Comparison of ENCODE assay signal across 17 cellular contexts in the genomic region with DNA sequence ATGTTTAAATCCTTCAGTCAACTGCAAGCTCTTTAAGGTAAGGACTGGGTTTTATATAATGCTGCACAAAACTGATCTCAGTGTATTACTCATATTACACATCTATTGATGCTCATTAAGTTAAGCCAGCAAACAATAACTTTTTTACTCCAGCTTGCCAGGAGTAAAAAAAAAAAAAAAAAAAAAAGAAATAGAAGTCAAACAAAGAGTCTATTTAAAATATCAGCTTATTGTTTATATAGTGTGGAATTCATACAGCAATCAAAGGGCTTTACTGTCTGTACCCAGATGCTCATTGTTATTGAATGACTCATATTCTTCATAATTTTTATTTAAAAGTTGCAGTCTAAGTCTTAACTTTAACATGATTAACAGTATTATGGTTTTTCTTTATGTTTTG. TPM values are rescaled to one million over a fixed set of nuclear protein-coding genes. Genes with fewer than 3 reads are reported as not detected.
DNase-seq lines count a peak whose midpoint lies in the region; ATAC-seq and TF ChIP-seq lines count a peak whose summit lies in the region.
"Had no signal": no experiment of that assay in that cellular context is flagged by ENCODE, and none has a peak within 500 bp of the region (broad histone marks: within the 10 kb centered on the region; RNA-seq: fewer than 3 reads in every experiment).

No MANE protein-coding gene starts in this region.

- H3K27ac ChIP-seq in 22Rv1: peak overlapping the region; percentile 48
- H3K27ac ChIP-seq: right atrium auricular region, SK-N-MC had no signal

- DNase-seq in H4 (ENCODE audit: low spot score) (peak; percentile 21), amniotic epithelial cell (ENCODE audit: low read depth) (peak; percentile 45), fibroblast of peridontal ligament (ENCODE audit: extremely low read depth) (peak; percentile 81), ureter (ENCODE audit: low spot score) (no peak), T-helper 1 cell (no peak)
- DNase-seq in activated CD8-positive, alpha-beta memory T cell treated with anti-CD3 and anti-CD28 coated beads for 24 hours: no peak
- DNase-seq: activated naive CD4-positive, alpha-beta T cell treated with anti-CD3 and anti-CD28 coated beads, Interleukin-2, amount 10 ng/mL, durations not matched to agents 7 days and 5 days; effector CD4-positive, alpha-beta T cell; GDM1; mesendoderm; NCI-H187 treated with DMSO at 0.1 percent for 48 hours; NCI-H510A; nephron progenitor cell had no signal

- ATAC-seq in GM21717 (IDR thresholded peaks at IDR 0.05; ENCODE audit: unreplicated experiment): no peak

- no peak for TF ChIP-seq CTCF in 22Rv1 (IDR thresholded peaks at IDR 0.05)

RNA-seq across cellular contexts. Expression of a gene that starts 21.8 kb away (rescaled TPM):
- total RNA-seq in H4 (2014; rRNA removed; shearing (Covaris generic)): 4.3 and 5.9 TPM in 2 replicates
- 6.4 TPM for total RNA-seq in ureter

RNA-seq across cellular contexts. Expression of a gene that starts 47.2 kb away (rescaled TPM):
- total RNA-seq in H4 (2014; rRNA removed; shearing (Covaris generic)): 4.4 and 9.1 TPM in 2 replicates
- 12.3 TPM for total RNA-seq in ureter

Comparison
In these comparisons a context has a peak if more than half of its experiments do, and no peak if none do; other contexts are left out.
1. DNase-seq: peak in H4 (single experiment), amniotic epithelial cell (single experiment) and fibroblast of peridontal ligament (single experiment); none in ureter (single experiment), activated CD8-positive, alpha-beta memory T cell treated with anti-CD3 and anti-CD28 coated beads for 24 hours (single experiment) and T-helper 1 cell (0 of 5).